Comparison of ENCODE assay signal across 16 cellular contexts in genomic region chr1:34864759-34865158, GRCh38. TPM values are rescaled to one million over a fixed set of nuclear protein-coding genes. Genes with fewer than 3 reads are reported as not detected.
DNase-seq lines count a peak whose midpoint lies in the region; ATAC-seq and TF ChIP-seq lines count a peak whose summit lies in the region.
"Had no signal": no experiment of that assay in that cellular context is flagged by ENCODE, and none has a peak within 500 bp of the region (broad histone marks: within the 10 kb centered on the region; RNA-seq: fewer than 3 reads in every experiment).

No MANE protein-coding gene starts in this region.

- DNase-seq in T-helper 1 cell (no peak), HL-60 (ENCODE audit: low read depth in 1 of 2, low spot score in 1 of 2) (peak; percentile 49 to 67)
- no peak for DNase-seq in natural killer cell treated with Interleukin-12 subunit alpha and Interleukin-12 subunit beta and Interleukin-15 and Interleukin-18, amount 100 ng/mL, for 72 hours (ENCODE audit: low spot score)
- DNase-seq in activated effector memory CD4-positive, alpha-beta T cell treated with anti-CD3 and anti-CD28 coated beads, Interleukin-2, amount 50 U/mL, for 16 hours = no peak
- DNase-seq: GDM1, KBM-7, left colon, NCI-H146, NCI-H446 treated with DMSO at 0.1 percent for 48 hours, SK-N-SH, WERI-Rb-1 had no signal

- no peak overlapping the region for H3K27ac ChIP-seq in HL-60 (replicated peaks)
- H3K27ac ChIP-seq: WERI-Rb-1 had no signal

- no peaks in the 10 kb centered on the region for H3K9me3 Mint-ChIP-seq in T-helper 1 cell treated with Interleukin-12 subunit alpha and Interleukin-12 subunit beta and Interleukin-4 antibody, amounts not matched to agents 30 μg/mL and 1 μg/mL, for 36 hours
- H3K9me3 Mint-ChIP-seq in activated naive CD8-positive, alpha-beta T cell (ENCODE audit: low read depth) = no peaks in the 10 kb centered on the region
- no peaks in the 10 kb centered on the region for H3K9me3 Mint-ChIP-seq in natural killer cell treated with Interleukin-12 subunit alpha and Interleukin-12 subunit beta and Interleukin-15 and Interleukin-18, amount 100 ng/mL, for 72 hours

- peak overlapping the region; percentile 82 for H3K27ac Mint-ChIP-seq in T-helper 1 cell treated with Interleukin-12 subunit alpha and Interleukin-12 subunit beta and Interleukin-4 antibody, amounts not matched to agents 30 μg/mL and 1 μg/mL, for 36 hours
- H3K27ac Mint-ChIP-seq in activated naive CD8-positive, alpha-beta T cell = peak overlapping the region; percentile 88
- H3K27ac Mint-ChIP-seq in natural killer cell treated with Interleukin-12 subunit alpha and Interleukin-12 subunit beta and Interleukin-15 and Interleukin-18, amount 100 ng/mL, for 72 hours = peak overlapping the region; percentile 61 to 70

- H3K4me3 ChIP-seq in HL-60 (replicated peaks; ENCODE audit: insufficient read depth, low read length) = no peak overlapping the region
- H3K4me3 ChIP-seq: A549 had no signal

- H3K4me3 Mint-ChIP-seq in T-helper 1 cell treated with Interleukin-12 subunit alpha and Interleukin-12 subunit beta and Interleukin-4 antibody, amounts not matched to agents 30 μg/mL and 1 μg/mL, for 36 hours = peak overlapping the region; percentile 62
- peak overlapping the region; percentile 80 for H3K4me3 Mint-ChIP-seq in activated naive CD8-positive, alpha-beta T cell
- peak overlapping the region; percentile 21 for H3K4me3 Mint-ChIP-seq in natural killer cell treated with Interleukin-12 subunit alpha and Interleukin-12 subunit beta and Interleukin-15 and Interleukin-18, amount 100 ng/mL, for 72 hours

- peaks cover 11% of the 10 kb centered on the region for H3K27me3 Mint-ChIP-seq in T-helper 1 cell treated with Interleukin-12 subunit alpha and Interleukin-12 subunit beta and Interleukin-4 antibody, amounts not matched to agents 30 μg/mL and 1 μg/mL, for 36 hours (ENCODE audit: low read depth)
- H3K27me3 Mint-ChIP-seq in activated naive CD8-positive, alpha-beta T cell = no peaks in the 10 kb centered on the region
- peaks cover 0 to 2% of the 10 kb centered on the region in 2 donors for H3K27me3 Mint-ChIP-seq in natural killer cell treated with Interleukin-12 subunit alpha and Interleukin-12 subunit beta and Interleukin-15 and Interleukin-18, amount 100 ng/mL, for 72 hours

- peaks cover 37% of the 10 kb centered on the region for H3K4me1 Mint-ChIP-seq in T-helper 1 cell treated with Interleukin-12 subunit alpha and Interleukin-12 subunit beta and Interleukin-4 antibody, amounts not matched to agents 30 μg/mL and 1 μg/mL, for 36 hours (ENCODE audit: low read depth)
- H3K4me1 Mint-ChIP-seq in activated naive CD8-positive, alpha-beta T cell (ENCODE audit: low read depth) = peaks cover 42% of the 10 kb centered on the region
- H3K4me1 Mint-ChIP-seq in natural killer cell treated with Interleukin-12 subunit alpha and Interleukin-12 subunit beta and Interleukin-15 and Interleukin-18, amount 100 ng/mL, for 72 hours (ENCODE audit: low read depth in 2 of 2) = peaks cover 32 to 36% of the 10 kb centered on the region in 2 donors

- no peak for TF ChIP-seq CTCF in HL-60 (IDR thresholded peaks at IDR 0.05; ENCODE audit: insufficient read depth, low read length)

- ATAC-seq in natural killer cell treated with Interleukin-12 subunit alpha and Interleukin-12 subunit beta and Interleukin-15 and Interleukin-18, amount 100 ng/mL, for 72 hours = no peak
- ATAC-seq in HG03175 (IDR thresholded peaks at IDR 0.05; ENCODE audit: unreplicated experiment) (no peak), HG02973 (IDR thresholded peaks at IDR 0.05; ENCODE audit: unreplicated experiment) (no peak)
- ATAC-seq: A549, left colon had no signal

- peaks cover 8% of the 10 kb centered on the region for H3K36me3 Mint-ChIP-seq in T-helper 1 cell treated with Interleukin-12 subunit alpha and Interleukin-12 subunit beta and Interleukin-4 antibody, amounts not matched to agents 30 μg/mL and 1 μg/mL, for 36 hours (ENCODE audit: low read depth)
- no peaks in the 10 kb centered on the region for H3K36me3 Mint-ChIP-seq in activated naive CD8-positive, alpha-beta T cell
- H3K36me3 Mint-ChIP-seq in natural killer cell treated with Interleukin-12 subunit alpha and Interleukin-12 subunit beta and Interleukin-15 and Interleukin-18, amount 100 ng/mL, for 72 hours = no peaks in the 10 kb centered on the region

- H3K27me3 ChIP-seq in HL-60 (ENCODE audit: insufficient read depth, poor library complexity, severe bottlenecking) = no peaks in the 10 kb centered on the region

RNA-seq across cellular contexts. Expression of gene SMIM12, which starts 5.2 kb away (rescaled TPM):
- total RNA-seq in natural killer cell treated with Interleukin-12 subunit alpha and Interleukin-12 subunit beta and Interleukin-15 and Interleukin-18, amount 100 ng/mL, for 72 hours = 10 to 100 TPM; 64.4 to 72.7 TPM

Comparison
In these comparisons a context has a peak if more than half of its experiments do, and no peak if none do; other contexts are left out.
1. H3K4me3 Mint-ChIP-seq: peak in every context shown above with its lines; median percentile 80 in activated naive CD8-positive, alpha-beta T cell; 62 in T-helper 1 cell treated with Interleukin-12 subunit alpha and Interleukin-12 subunit beta and Interleukin-4 antibody, amounts not matched to agents 30 μg/mL and 1 μg/mL, for 36 hours; 21 in natural killer cell treated with Interleukin-12 subunit alpha and Interleukin-12 subunit beta and Interleukin-15 and Interleukin-18, amount 100 ng/mL, for 72 hours.
2. DNase-seq: peak in HL-60 (2 of 2); none in T-helper 1 cell (0 of 5), natural killer cell treated with Interleukin-12 subunit alpha and Interleukin-12 subunit beta and Interleukin-15 and Interleukin-18, amount 100 ng/mL, for 72 hours (single experiment) and activated effector memory CD4-positive, alpha-beta T cell treated with anti-CD3 and anti-CD28 coated beads, Interleukin-2, amount 50 U/mL, for 16 hours (single experiment).
3. Peak in every context shown above with its lines, with median percentiles within 50 percentile points of each other: H3K27ac Mint-ChIP-seq.